ENCODE assay signal across 12 cellular contexts in the genomic region with DNA sequence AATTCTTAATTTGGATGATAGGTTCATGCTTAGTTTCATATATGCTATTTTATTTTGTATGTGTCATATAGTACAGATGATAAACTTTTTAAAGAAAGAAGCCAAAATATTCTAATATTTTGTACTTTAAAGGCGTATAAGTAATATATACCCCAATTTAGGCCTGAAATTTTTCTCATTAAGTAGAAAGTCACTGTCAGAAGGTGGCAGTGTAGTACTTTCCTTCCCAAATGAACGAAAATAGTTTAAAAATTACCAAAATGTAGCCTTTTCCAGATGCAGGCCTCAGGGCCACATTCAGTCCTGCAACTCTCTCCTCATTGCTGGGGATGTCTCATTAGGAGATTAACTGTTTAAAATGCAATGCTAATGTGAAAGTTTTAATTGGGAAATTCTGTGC.
DNase-seq lines count a peak whose midpoint lies in the region; ATAC-seq, FAIRE-seq and TF ChIP-seq lines count a peak whose summit lies in the region.
"Had no signal": no experiment of that assay in that cellular context is flagged by ENCODE, and none has a peak within 500 bp of the region (broad histone marks: within the 10 kb centered on the region; RNA-seq: fewer than 3 reads in every experiment).

No MANE protein-coding gene starts in this region.

- peaks cover 1% of the 10 kb centered on the region for H3K9me3 Mint-ChIP-seq in activated CD8-positive, alpha-beta T cell treated with anti-CD3 and anti-CD28 coated beads for 36 hours
- H3K9me3 Mint-ChIP-seq: stimulated activated naive B cell treated with anti-CD40 and anti-IgM and Interleukin-4, amounts not matched to agents 10 μg/mL and 1 μg/mL and 100 μg/mL, for 72 hours had no signal

- H3K4me1 ChIP-seq in A549 (no peaks in the 10 kb centered on the region), HCT116 (ENCODE audit: control insufficient read depth in 1 of 2, insufficient read depth in 2 of 2, low read length in 2 of 2) (no peaks in the 10 kb centered on the region)
- H3K4me1 ChIP-seq: gastroesophageal sphincter had no signal

- H3K4me2 ChIP-seq in A549 (no peak overlapping the region), HCT116 (ENCODE audit: low read length) (no peak overlapping the region)

- DNase-seq in A549 (ENCODE audit: low read depth in 1 of 2, low spot score in 1 of 2): peak in 1 of 2 experiments; percentile 2
- peak; percentile 6 for DNase-seq in HCT116 (ENCODE audit: low read depth, low spot score)
- DNase-seq in glomerular visceral epithelial cell (ENCODE audit: extremely low spot score): peak; percentile 3
- DNase-seq in activated CD8-positive, alpha-beta T cell treated with anti-CD3 and anti-CD28 coated beads for 36 hours: no peak
- DNase-seq in NCI-H2029 (lab: John Stamatoyannopoulos, UW): no peak
- no peak for DNase-seq in activated naive CD4-positive, alpha-beta T cell treated with Interleukin-2 at 50 U/mL for 16 hours
- DNase-seq in cardiac septum (ENCODE audit: low spot score): no peak
- DNase-seq: activated T-cell treated with anti-CD3 and anti-CD28 coated beads, Interleukin-2, amount 50 U/mL, for 48 hours; SIG-M5; stimulated activated naive B cell treated with anti-CD40 and anti-IgM and Interleukin-4, amounts not matched to agents 10 μg/mL and 1 μg/mL and 100 μg/mL, for 72 hours had no signal

- no peaks in the 10 kb centered on the region for H3K27me3 Mint-ChIP-seq in activated CD8-positive, alpha-beta T cell treated with anti-CD3 and anti-CD28 coated beads for 36 hours
- H3K27me3 Mint-ChIP-seq: stimulated activated naive B cell treated with anti-CD40 and anti-IgM and Interleukin-4, amounts not matched to agents 10 μg/mL and 1 μg/mL and 100 μg/mL, for 72 hours had no signal

- TF ChIP-seq RAD21 in A549 (conservative IDR thresholded peaks at IDR 0.05 in 1 of 2, IDR thresholded peaks at IDR 0.05 in 1 of 2) (peak; percentile 50 to 56), HCT116 (IDR thresholded peaks at IDR 0.05; ENCODE audit: low read depth) (peak; percentile 70)

- WGBS in A549 (ENCODE audit: missing lambda C conversion rate): 15% methylated on average over 2 of the region's 2 CpGs

- no peaks in the 10 kb centered on the region for H4K20me1 ChIP-seq in HCT116 (ENCODE audit: insufficient read depth)

- CTCF ChIA-PET in A549 (lab: Yijun Ruan, JAX): interaction anchor here (0.6 to 0.8 kb wide), 2 partner anchors 14 to 309 kb away, joined by 3 read pairs; no protein-coding TSS in a partner anchor
- CTCF ChIA-PET in HCT116 (lab: Charles Lee): no interaction called here
- CTCF ChIA-PET in activated CD8-positive, alpha-beta T cell treated with anti-CD3 and anti-CD28 coated beads for 36 hours (lab: Charles Lee): no interaction called here

- no peaks in the 10 kb centered on the region for H3K36me3 Mint-ChIP-seq in activated CD8-positive, alpha-beta T cell treated with anti-CD3 and anti-CD28 coated beads for 36 hours (ENCODE audit: low read depth)
- H3K36me3 Mint-ChIP-seq: stimulated activated naive B cell treated with anti-CD40 and anti-IgM and Interleukin-4, amounts not matched to agents 10 μg/mL and 1 μg/mL and 100 μg/mL, for 72 hours had no signal

- H3K79me2 ChIP-seq in HCT116 (ENCODE audit: insufficient read depth, low read length): no peaks in the 10 kb centered on the region

- no peaks in the 10 kb centered on the region for H3K4me1 Mint-ChIP-seq in activated CD8-positive, alpha-beta T cell treated with anti-CD3 and anti-CD28 coated beads for 36 hours (ENCODE audit: low read depth)
- H3K4me1 Mint-ChIP-seq: stimulated activated naive B cell treated with anti-CD40 and anti-IgM and Interleukin-4, amounts not matched to agents 10 μg/mL and 1 μg/mL and 100 μg/mL, for 72 hours had no signal

- no peak overlapping the region for H3K4me3 ChIP-seq in A549
- no peak overlapping the region for H3K4me3 ChIP-seq in HCT116 (replicated peaks in 1 of 2; ENCODE audit: low read depth in 1 of 2, low read length in 2 of 2)
- H3K4me3 ChIP-seq: gastroesophageal sphincter had no signal

- TF ChIP-seq CTCF in A549 (IDR thresholded peaks at IDR 0.05) (peak; percentile 41), HCT116 (IDR thresholded peaks at IDR 0.05 in 2 of 3, conservative IDR thresholded peaks at IDR 0.05 in 1 of 3; ENCODE audit: borderline replicate concordance in 1 of 3, insufficient read depth in 1 of 3, low read depth in 2 of 3, low read length in 2 of 3) (peak; percentile 24 to 51 (median 28); a peak in 4 of 6 replicates), VCaP (conservative IDR thresholded peaks at IDR 0.05) (peak; percentile 55)
- TF ChIP-seq CTCF in activated CD8-positive, alpha-beta T cell treated with anti-CD3 and anti-CD28 coated beads for 36 hours (IDR thresholded peaks at IDR 0.05): no peak

- H3K27ac Mint-ChIP-seq in activated CD8-positive, alpha-beta T cell treated with anti-CD3 and anti-CD28 coated beads for 36 hours: no peak overlapping the region
- H3K27ac Mint-ChIP-seq: stimulated activated naive B cell treated with anti-CD40 and anti-IgM and Interleukin-4, amounts not matched to agents 10 μg/mL and 1 μg/mL and 100 μg/mL, for 72 hours had no signal

- TF ChIP-seq POLR2A in A549 (IDR thresholded peaks at IDR 0.05; ENCODE audit: low read length): no peak
- no peak for TF ChIP-seq POLR2A in HCT116 (IDR thresholded peaks at IDR 0.05; ENCODE audit: borderline replicate concordance, extremely low read depth, insufficient read depth, insufficient read length)

- RAD21 ChIA-PET in HCT116 (lab: Charles Lee; ENCODE audit: low non-redundant PET in 1 of 2, low total read pairs in 2 of 2, uncharacterized antibody in 2 of 2, unreplicated experiment in 2 of 2): no interaction called here

- no peak overlapping the region for H3K27ac ChIP-seq in A549
- no peak overlapping the region for H3K27ac ChIP-seq in HCT116 (ENCODE audit: low read depth, low read length)
- no peak overlapping the region for H3K27ac ChIP-seq in VCaP
- H3K27ac ChIP-seq: gastroesophageal sphincter had no signal

- no peaks in the 10 kb centered on the region for H3K9me3 ChIP-seq in A549
- no peaks in the 10 kb centered on the region for H3K9me3 ChIP-seq in HCT116 (ENCODE audit: control insufficient read depth in 1 of 2, insufficient read depth in 1 of 2, low read depth in 1 of 2, low read length in 2 of 2)
- H3K9me3 ChIP-seq: gastroesophageal sphincter had no signal

- intact Hi-C loops in HCT116 (cut with micrococcal nuclease): loop anchor here (2.0 kb wide), 1 partner anchor 449 kb away; no protein-coding TSS in a partner anchor
- intact Hi-C loops in activated CD8-positive, alpha-beta T cell treated with anti-CD3 and anti-CD28 coated beads for 36 hours (cut with micrococcal nuclease): no loop called here
- intact Hi-C loops in cardiac septum (cut with DNase I): no loop called here

- no TSS peak for BruUV-seq in HCT116 (replicated peaks; lab: Mats Ljungman, UMichigan)

- H3K36me3 ChIP-seq in HCT116 (ENCODE audit: control insufficient read depth in 1 of 2, insufficient read depth in 2 of 2, low read length in 2 of 2): no peaks in the 10 kb centered on the region
- H3K36me3 ChIP-seq: gastroesophageal sphincter had no signal

- POLR2A ChIA-PET in A549 (lab: Yijun Ruan, JAX) (no interaction called here), HCT116 (lab: Charles Lee) (no interaction called here)
- POLR2A ChIA-PET in activated CD8-positive, alpha-beta T cell treated with anti-CD3 and anti-CD28 coated beads for 36 hours (lab: Charles Lee): no interaction called here

- no peaks in the 10 kb centered on the region for H3K9me2 ChIP-seq in HCT116 (ENCODE audit: insufficient read depth)

- no peak overlapping the region for H3K4me3 Mint-ChIP-seq in activated CD8-positive, alpha-beta T cell treated with anti-CD3 and anti-CD28 coated beads for 36 hours
- H3K4me3 Mint-ChIP-seq: stimulated activated naive B cell treated with anti-CD40 and anti-IgM and Interleukin-4, amounts not matched to agents 10 μg/mL and 1 μg/mL and 100 μg/mL, for 72 hours had no signal

- FAIRE-seq in A549 (lab: Jason Lieb, UNC): no peak

- TF ChIP-seq EP300 in A549 (IDR thresholded peaks at IDR 0.05): no peak

- H2AFZ ChIP-seq in HCT116 (ENCODE audit: low read depth, low read length, poor library complexity, severe bottlenecking): peak overlapping the region; percentile 0

- ATAC-seq in A549: no peak
- no peak for ATAC-seq in HCT116
- no peak for ATAC-seq in activated CD8-positive, alpha-beta T cell treated with anti-CD3 and anti-CD28 coated beads for 36 hours
- ATAC-seq: gastroesophageal sphincter; stimulated activated naive B cell treated with anti-CD40 and anti-IgM and Interleukin-4, amounts not matched to agents 10 μg/mL and 1 μg/mL and 100 μg/mL, for 72 hours had no signal

- H3K27me3 ChIP-seq in HCT116 (ENCODE audit: insufficient read depth, low read length): no peaks in the 10 kb centered on the region
- H3K27me3 ChIP-seq: gastroesophageal sphincter had no signal

- H3K9ac ChIP-seq in HCT116 (ENCODE audit: low read length): no peak overlapping the region

TF ChIP-seq in HCT116, 20 proteins besides CTCF, POLR2A, EP300 and RAD21:
- TF ChIP-seq CBX3 (IDR thresholded peaks at IDR 0.05; ENCODE audit: low read depth): no peak
- TF ChIP-seq, protein P1, sequence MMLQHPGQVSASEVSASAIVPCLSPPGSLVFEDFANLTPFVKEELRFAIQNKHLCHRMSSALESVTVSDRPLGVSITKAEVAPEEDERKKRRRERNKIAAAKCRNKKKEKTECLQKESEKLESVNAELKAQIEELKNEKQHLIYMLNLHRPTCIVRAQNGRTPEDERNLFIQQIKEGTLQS (IDR thresholded peaks at IDR 0.05): no peak
- TF ChIP-seq EZH2 (IDR thresholded peaks at IDR 0.05): no peak
- TF ChIP-seq CEBPB (IDR thresholded peaks at IDR 0.05; ENCODE audit: low read depth): no peak
- no peak for TF ChIP-seq EZH2phosphoT487 (IDR thresholded peaks at IDR 0.05; ENCODE audit: borderline replicate concordance)
- no peak for TF ChIP-seq TCF7L2 (IDR thresholded peaks at IDR 0.05; ENCODE audit: borderline replicate concordance, extremely low read depth, insufficient read depth, insufficient read length)

Comparison
In these comparisons a context has a peak if more than half of its experiments do, and no peak if none do; other contexts are left out.
1. DNase-seq: peak in HCT116 (single experiment) and glomerular visceral epithelial cell (single experiment); none in activated CD8-positive, alpha-beta T cell treated with anti-CD3 and anti-CD28 coated beads for 36 hours (single experiment), NCI-H2029 (single experiment), activated naive CD4-positive, alpha-beta T cell treated with Interleukin-2 at 50 U/mL for 16 hours (single experiment) and cardiac septum (single experiment).
2. Of the 6 proteins assayed by ChIP-seq in both A549 and HCT116: peak only in A549: none; only in HCT116: none; in both: CTCF and RAD21; in neither: 4.